ENCODE assay signal across 2 cellular contexts in genomic region chr10:109287858-109288257, GRCh38.
TF ChIP-seq lines count a peak whose summit lies in the region.

No MANE protein-coding gene starts in this region.

TF ChIP-seq in HepG2, 621 proteins besides CTCF, POLR2A, EP300 and RAD21:
- TF ChIP-seq RAD51 (IDR thresholded peaks at IDR 0.05; ENCODE audit: borderline replicate concordance) (peak; percentile 77), ZNF790 (CRISPR knock-in tag; IDR thresholded peaks at IDR 0.05; ENCODE audit: borderline replicate concordance) (no peak)

TF ChIP-seq in H1, 55 proteins besides CTCF, POLR2A, EP300 and RAD21:
- TF ChIP-seq CREB1 (IDR thresholded peaks at IDR 0.05): no peak
- no peak for TF ChIP-seq YY1 (IDR thresholded peaks at IDR 0.05; ENCODE audit: low read depth, low read length)
- no peak for TF ChIP-seq KDM1A (IDR thresholded peaks at IDR 0.05; ENCODE audit: borderline replicate concordance, low read length)
- no peak for TF ChIP-seq RBBP5 (IDR thresholded peaks at IDR 0.05; ENCODE audit: borderline replicate concordance, low read depth, low read length)
- TF ChIP-seq TAF1 (IDR thresholded peaks at IDR 0.05; ENCODE audit: low read depth, low read length): no peak
- TF ChIP-seq KDM5A (IDR thresholded peaks at IDR 0.05; ENCODE audit: low read length): no peak
- TF ChIP-seq CBX5 (IDR thresholded peaks at IDR 0.05; ENCODE audit: low read depth, low read length): no peak
- TF ChIP-seq TAF7 (optimal IDR thresholded peaks at IDR 0.05; ENCODE audit: borderline replicate concordance, low read depth, low read length): no peak
- TF ChIP-seq KDM4A (IDR thresholded peaks at IDR 0.05; ENCODE audit: low read depth, low read length, severe bottlenecking): no peak
TF ChIP-seq in H1: peak in this region for 0.
